Comparison of ENCODE assay signal across 19 cellular contexts in the genomic region with DNA sequence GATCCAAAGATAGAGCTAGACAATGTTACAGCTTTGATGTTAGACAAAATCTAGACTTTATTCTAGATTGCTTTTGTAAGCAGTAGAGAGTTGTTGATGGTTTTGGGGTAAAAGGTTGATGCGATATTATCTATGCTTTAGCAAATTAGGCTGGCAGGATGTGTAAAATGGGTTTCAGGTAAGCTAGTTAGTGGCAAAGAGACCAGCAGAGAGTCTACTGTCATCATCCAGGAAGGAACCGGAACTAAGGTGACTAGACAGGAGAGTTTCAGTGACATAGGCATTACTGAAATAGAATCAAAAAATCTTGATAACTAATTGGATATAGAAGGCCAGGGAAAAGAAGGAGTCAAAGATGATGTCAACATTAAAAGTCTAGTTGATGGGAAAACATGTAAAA. TPM values are rescaled to one million over a fixed set of nuclear protein-coding genes. Genes with fewer than 3 reads are reported as not detected.
DNase-seq lines count a peak whose midpoint lies in the region; ATAC-seq, FAIRE-seq and TF ChIP-seq lines count a peak whose summit lies in the region.
"Had no signal": no experiment of that assay in that cellular context is flagged by ENCODE, and none has a peak within 500 bp of the region (broad histone marks: within the 10 kb centered on the region; RNA-seq: fewer than 3 reads in every experiment).

No MANE protein-coding gene starts in this region.

- H3K4me2 ChIP-seq in MM.1S (ENCODE audit: low read depth, low read length) = no peak overlapping the region
- H3K4me2 ChIP-seq: A549 had no signal

- CTCF ChIA-PET in activated CD8-positive, alpha-beta memory T cell treated with anti-CD3 and anti-CD28 coated beads, Interleukin-2, amount 10 ng/mL, durations not matched to agents 7 days and 5 days (lab: Charles Lee) = no interaction called here
- CTCF ChIA-PET in CD4-positive, alpha-beta T cell (lab: Charles Lee) = no interaction called here

- ATAC-seq in activated CD8-positive, alpha-beta memory T cell treated with anti-CD3 and anti-CD28 coated beads, Interleukin-2, amount 10 ng/mL, durations not matched to agents 7 days and 5 days = no peak
- ATAC-seq in CD4-positive, alpha-beta T cell (ENCODE audit: poor library complexity) = peak; percentile 52
- ATAC-seq: A549 had no signal

- H3K9me3 ChIP-seq in CD4-positive, alpha-beta T cell (ENCODE audit: control insufficient read depth, low read length) = no peaks in the 10 kb centered on the region
- H3K9me3 ChIP-seq in MM.1S (replicated peaks; ENCODE audit: insufficient read depth, low read length) = no peaks in the 10 kb centered on the region
- H3K9me3 ChIP-seq: A549 had no signal

- H4K20me1 ChIP-seq in MM.1S (ENCODE audit: insufficient read depth, low read length) = no peaks in the 10 kb centered on the region

- DNase-seq in activated CD8-positive, alpha-beta memory T cell treated with anti-CD3 and anti-CD28 coated beads, Interleukin-2, amount 10 ng/mL, durations not matched to agents 7 days and 5 days = no peak
- DNase-seq in activated CD8-positive, alpha-beta memory T cell treated with anti-CD3 and anti-CD28 coated beads for 24 hours = no peak
- no peak for DNase-seq in CD4-positive, alpha-beta T cell
- DNase-seq in MM.1S = peak; percentile 35
- peak; percentile 23 for DNase-seq in central memory CD4-positive, alpha-beta T cell
- no peak for DNase-seq in urothelium cell line (ENCODE audit: low spot score)
- DNase-seq in HCEC 1CT = no peak
- DNase-seq: DMS79, HFFc6, KG1, NCI-H1417, NCI-H187, NCI-H2227 treated with DMSO at 0.1 percent for 48 hours, NCI-H510A treated with DMSO at 0.1 percent for 48 hours, NCI-H774, OCI-M1, Right ventricle myocardium superior had no signal

- H3K9me2 ChIP-seq in MM.1S (replicated peaks; ENCODE audit: insufficient read depth, low read length) = no peaks in the 10 kb centered on the region

- TF ChIP-seq CTCF in CD4-positive, alpha-beta T cell (IDR thresholded peaks at IDR 0.05) = no peak
- TF ChIP-seq CTCF in MM.1S (IDR thresholded peaks at IDR 0.05; ENCODE audit: low read length) = no peak

- no peaks in the 10 kb centered on the region for H3K27me3 ChIP-seq in CD4-positive, alpha-beta T cell (ENCODE audit: control insufficient read depth, insufficient read depth, low read length)
- H3K27me3 ChIP-seq in MM.1S (replicated peaks; ENCODE audit: insufficient read depth, low read length) = no peaks in the 10 kb centered on the region

- no peak for FAIRE-seq in urothelium cell line (lab: Jason Lieb, UNC)
- FAIRE-seq: H54 had no signal

- no peaks in the 10 kb centered on the region for H3K27me3 Mint-ChIP-seq in activated CD8-positive, alpha-beta memory T cell treated with anti-CD3 and anti-CD28 coated beads, Interleukin-2, amount 10 ng/mL, durations not matched to agents 7 days and 5 days
- no peaks in the 10 kb centered on the region for H3K27me3 Mint-ChIP-seq in CD4-positive, alpha-beta T cell

- no peak overlapping the region for H3K4me3 Mint-ChIP-seq in activated CD8-positive, alpha-beta memory T cell treated with anti-CD3 and anti-CD28 coated beads, Interleukin-2, amount 10 ng/mL, durations not matched to agents 7 days and 5 days
- H3K4me3 Mint-ChIP-seq in CD4-positive, alpha-beta T cell = no peak overlapping the region
- H3K4me3 Mint-ChIP-seq: HFFc6 had no signal

- H3K9ac ChIP-seq in MM.1S (ENCODE audit: low read length) = no peak overlapping the region

- intact Hi-C loops in CD4-positive, alpha-beta T cell (cut with DNase I, micrococcal nuclease) = no loop called here

- H3K4me1 ChIP-seq in MM.1S (ENCODE audit: low read length) = peaks cover 12% of the 10 kb centered on the region; the same call in 1 of the 2 replicates

- no peaks in the 10 kb centered on the region for H3F3A ChIP-seq in MM.1S (ENCODE audit: insufficient read depth, low read length)

- no peak overlapping the region for H3K27ac ChIP-seq in CD4-positive, alpha-beta T cell (ENCODE audit: low read depth, low read length)
- H3K27ac ChIP-seq in MM.1S (ENCODE audit: low read length) = no peak overlapping the region
- H3K27ac ChIP-seq: A549 had no signal

- H3K36me3 ChIP-seq in MM.1S (replicated peaks; ENCODE audit: insufficient read depth, low read length) = no peaks in the 10 kb centered on the region

- H2AFZ ChIP-seq in MM.1S (ENCODE audit: low read length) = no peak overlapping the region

- H3K36me3 Mint-ChIP-seq in activated CD8-positive, alpha-beta memory T cell treated with anti-CD3 and anti-CD28 coated beads, Interleukin-2, amount 10 ng/mL, durations not matched to agents 7 days and 5 days = peaks cover 67% of the 10 kb centered on the region
- peaks cover 58% of the 10 kb centered on the region for H3K36me3 Mint-ChIP-seq in CD4-positive, alpha-beta T cell (ENCODE audit: low read depth)

- H3K4me3 ChIP-seq in MM.1S (ENCODE audit: low read length) = no peak overlapping the region
- H3K4me3 ChIP-seq: A549 had no signal

- no peaks in the 10 kb centered on the region for H3K79me2 ChIP-seq in MM.1S (ENCODE audit: low read length)

- POLR2A ChIA-PET in CD4-positive, alpha-beta T cell (lab: Charles Lee) = interaction anchor here (1.4 kb wide), 1 partner anchor 48 kb away, joined by 4 read pairs; no protein-coding TSS in a partner anchor

- H3K4me1 Mint-ChIP-seq in activated CD8-positive, alpha-beta memory T cell treated with anti-CD3 and anti-CD28 coated beads, Interleukin-2, amount 10 ng/mL, durations not matched to agents 7 days and 5 days = peaks cover 32% of the 10 kb centered on the region
- peaks cover 11% of the 10 kb centered on the region for H3K4me1 Mint-ChIP-seq in CD4-positive, alpha-beta T cell (ENCODE audit: low read depth)

- peaks cover 4% of the 10 kb centered on the region for H3K9me3 Mint-ChIP-seq in activated CD8-positive, alpha-beta memory T cell treated with anti-CD3 and anti-CD28 coated beads, Interleukin-2, amount 10 ng/mL, durations not matched to agents 7 days and 5 days (ENCODE audit: low read depth)
- H3K9me3 Mint-ChIP-seq in CD4-positive, alpha-beta T cell = no peaks in the 10 kb centered on the region
- H3K9me3 Mint-ChIP-seq: HFFc6 had no signal

- H3K27ac Mint-ChIP-seq in activated CD8-positive, alpha-beta memory T cell treated with anti-CD3 and anti-CD28 coated beads, Interleukin-2, amount 10 ng/mL, durations not matched to agents 7 days and 5 days = peak overlapping the region; percentile 38
- H3K27ac Mint-ChIP-seq in CD4-positive, alpha-beta T cell = peak overlapping the region; percentile 7
- H3K27ac Mint-ChIP-seq: HFFc6 had no signal

RNA-seq across cellular contexts. Expression of gene OR5K2, which starts 11.1 kb away (rescaled TPM):
- total RNA-seq in activated CD8-positive, alpha-beta memory T cell treated with anti-CD3 and anti-CD28 coated beads, Interleukin-2, amount 10 ng/mL, durations not matched to agents 7 days and 5 days = not detected
- not detected for total RNA-seq in CD4-positive, alpha-beta T cell
- total RNA-seq: HFFc6, Right ventricle myocardium superior had no signal

RNA-seq across cellular contexts. Expression of gene CLDND1, which starts 14.1 kb away (rescaled TPM):
- total RNA-seq in activated CD8-positive, alpha-beta memory T cell treated with anti-CD3 and anti-CD28 coated beads, Interleukin-2, amount 10 ng/mL, durations not matched to agents 7 days and 5 days = 100 to 1,000 TPM; 514 to 528 TPM
- total RNA-seq in CD4-positive, alpha-beta T cell = 100 to 1,000 TPM; 168 to 185 TPM

RNA-seq across cellular contexts. Expression of gene GPR15, which starts 23.2 kb away (rescaled TPM):
- 100 to 1,000 TPM; 107 to 182 TPM for total RNA-seq in activated CD8-positive, alpha-beta memory T cell treated with anti-CD3 and anti-CD28 coated beads, Interleukin-2, amount 10 ng/mL, durations not matched to agents 7 days and 5 days
- 1 to 10 TPM; 8.4 to 9.6 TPM for total RNA-seq in CD4-positive, alpha-beta T cell
- total RNA-seq: HFFc6, Right ventricle myocardium superior had no signal

RNA-seq across cellular contexts. Expression of gene OR5K1, which starts 45.6 kb away (rescaled TPM):
- not detected for total RNA-seq in activated CD8-positive, alpha-beta memory T cell treated with anti-CD3 and anti-CD28 coated beads, Interleukin-2, amount 10 ng/mL, durations not matched to agents 7 days and 5 days
- total RNA-seq in CD4-positive, alpha-beta T cell = not detected
- total RNA-seq: HFFc6, Right ventricle myocardium superior had no signal

Comparison
In these comparisons a context has a peak if more than half of its experiments do, and no peak if none do; other contexts are left out.
1. DNase-seq: peak in MM.1S (single experiment) and central memory CD4-positive, alpha-beta T cell (single experiment); none in activated CD8-positive, alpha-beta memory T cell treated with anti-CD3 and anti-CD28 coated beads, Interleukin-2, amount 10 ng/mL, durations not matched to agents 7 days and 5 days (single experiment), activated CD8-positive, alpha-beta memory T cell treated with anti-CD3 and anti-CD28 coated beads for 24 hours (single experiment), CD4-positive, alpha-beta T cell (0 of 10), urothelium cell line (single experiment) and HCEC 1CT (single experiment).
2. RNA of gene GPR15, which starts 23.2 kb away (total RNA-seq): 107 to 182 TPM in activated CD8-positive, alpha-beta memory T cell treated with anti-CD3 and anti-CD28 coated beads, Interleukin-2, amount 10 ng/mL, durations not matched to agents 7 days and 5 days; 8.4 to 9.6 TPM in CD4-positive, alpha-beta T cell; every median in the first group is over 10 times any median in the second.